ENCODE assay signal across 15 cellular contexts in the genomic region with DNA sequence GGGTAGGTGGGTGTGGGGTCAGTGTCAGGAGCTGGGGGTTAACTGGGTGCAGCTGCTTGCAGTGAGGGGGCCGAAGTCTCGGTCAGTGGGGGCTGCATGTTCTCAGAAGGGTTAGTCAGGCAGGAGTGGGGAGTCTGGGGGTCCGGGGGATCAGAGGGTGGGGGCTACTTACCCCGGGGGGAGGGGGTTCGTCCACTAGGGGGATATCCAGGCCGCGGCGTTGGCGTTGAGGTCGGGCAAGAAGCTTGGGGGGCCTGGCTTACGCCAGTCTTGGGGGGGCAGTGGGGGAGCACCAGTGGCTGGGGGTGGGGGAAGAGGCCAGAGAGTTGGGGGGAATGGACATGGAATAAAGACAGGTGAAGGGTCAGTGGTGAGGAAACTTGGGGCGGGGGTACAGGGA. TPM values are rescaled to one million over a fixed set of nuclear protein-coding genes. Genes with fewer than 3 reads are reported as not detected.
A peak's percentile ranks its signal among the peaks of the same experiment; 100 is the strongest.
DNase-seq lines count a peak whose midpoint lies in the region; ATAC-seq and TF ChIP-seq lines count a peak whose summit lies in the region.
"Had no signal": no experiment of that assay in that cellular context is flagged by ENCODE, and none has a peak within 500 bp of the region (broad histone marks: within the 10 kb centered on the region; RNA-seq: fewer than 3 reads in every experiment).

No MANE protein-coding gene starts in this region.

- intact Hi-C loops in posterior vena cava (cut with DNase I), result loop anchor here in 1 of 2 donors (5.0 kb wide), 1 partner anchor 373 kb away; no protein-coding TSS in a partner anchor

- H3K27me3 Mint-ChIP-seq in chondrocyte (ENCODE audit: low read depth), result peaks cover 19% of the 10 kb centered on the region

- peak; percentile 1 for DNase-seq in GM20000 (ENCODE audit: low spot score)
- DNase-seq in chondrocyte (ENCODE audit: low spot score), result peak; percentile 53
- peak; percentile 43 for DNase-seq in posterior vena cava (ENCODE audit: low spot score)
- DNase-seq in NCI-H748 (lab: John Stamatoyannopoulos, UW; ENCODE audit: unreplicated experiment), result no peak
- DNase-seq: AML-193; Caco-2; Calu3; CD4-positive, alpha-beta T cell; CD8-positive, alpha-beta T cell; DMS79 treated with DMSO at 0.1 percent for 48 hours; GF-D8 had no signal

- no peak for TF ChIP-seq CTCF in GM20000 (IDR thresholded peaks at IDR 0.05; ENCODE audit: extremely low read depth, missing control alignments)
- no peak for TF ChIP-seq CTCF in chondrocyte (IDR thresholded peaks at IDR 0.05)

- H3K36me3 Mint-ChIP-seq in chondrocyte (ENCODE audit: low read depth), result peaks cover 8% of the 10 kb centered on the region
- H3K36me3 Mint-ChIP-seq: CD8-positive, alpha-beta T cell had no signal

- H3K9me3 Mint-ChIP-seq in chondrocyte (ENCODE audit: low read depth), result no peaks in the 10 kb centered on the region
- H3K9me3 Mint-ChIP-seq: CD4-positive, alpha-beta T cell; CD8-positive, alpha-beta T cell had no signal

- H3K4me3 Mint-ChIP-seq in chondrocyte (ENCODE audit: unreplicated experiment), result no peak overlapping the region
- H3K4me3 Mint-ChIP-seq: B cell; CD4-positive, alpha-beta T cell; CD8-positive, alpha-beta T cell had no signal

- peaks cover 6% of the 10 kb centered on the region for H3K4me1 Mint-ChIP-seq in chondrocyte (ENCODE audit: low read depth)

- ATAC-seq in GM18861 (IDR thresholded peaks at IDR 0.05; ENCODE audit: unreplicated experiment), result no peak
- ATAC-seq: A549; CD8-positive, alpha-beta T cell had no signal

- H3K27ac Mint-ChIP-seq in chondrocyte (ENCODE audit: unreplicated experiment), result no peak overlapping the region
- H3K27ac Mint-ChIP-seq: B cell; CD4-positive, alpha-beta T cell; CD8-positive, alpha-beta T cell had no signal

RNA-seq across cellular contexts. Expression of gene KCNC3, which starts 9.1 kb away (rescaled TPM):
- total RNA-seq in chondrocyte, result 4.9 to 9.3 TPM (median 8.9 TPM) in 3 replicates
- under 1 TPM; 0.83 to 0.90 TPM for total RNA-seq in posterior vena cava
- total RNA-seq: A172 had no signal

RNA-seq across cellular contexts. Expression of gene NAPSA, which starts 45.4 kb away (rescaled TPM):
- total RNA-seq in chondrocyte (0.27 to 0.74 TPM (median 0.55 TPM) in 3 replicates), posterior vena cava (under 1 TPM; 0.33 to 0.37 TPM)

RNA-seq across cellular contexts. Expression of gene NR1H2, which starts 56.2 kb away (rescaled TPM):
- total RNA-seq in chondrocyte (47.7 to 48.9 TPM (median 48.3 TPM) in 3 replicates), posterior vena cava (10 to 100 TPM; 65.0 to 82.3 TPM)
